25 cellular contexts compared by ENCODE assay signal in genomic region chr11:44795803-44796535, GRCh38.
"Had no signal": no experiment of that assay in that cellular context is flagged by ENCODE, and none has a peak within 500 bp of the region (broad histone marks: within the 10 kb centered on the region; RNA-seq: fewer than 3 reads in every experiment).

No MANE protein-coding gene starts in this region.

- H3K4me3 Mint-ChIP-seq: activated B cell treated with CpG ODN at 0.5 μM for 24 hours; activated CD4-positive, alpha-beta T cell treated with anti-CD3 and anti-CD28 coated beads for 36 hours; activated naive CD8-positive, alpha-beta T cell treated with anti-CD3 and anti-CD28 coated beads for 36 hours; activated T-cell treated with anti-CD3 and anti-CD28 coated beads, Interleukin-2, amount 50 U/mL, for 4 hours; central memory CD8-positive, alpha-beta T cell; effector memory CD8-positive, alpha-beta T cell; natural killer cell treated with Interleukin-12 subunit alpha and Interleukin-12 subunit beta and Interleukin-15 and Interleukin-18, amount 100 ng/mL, for 72 hours had no signal

- H3K4me1 ChIP-seq: breast epithelium, gastrocnemius medialis had no signal

- H3K27me3 Mint-ChIP-seq: activated naive CD8-positive, alpha-beta T cell treated with anti-CD3 and anti-CD28 coated beads for 36 hours had no signal

- DNase-seq: activated B cell treated with CpG ODN at 0.5 μM for 24 hours; activated CD4-positive, alpha-beta T cell treated with anti-CD3 and anti-CD28 coated beads for 36 hours; activated CD4-positive, alpha-beta T cell treated with anti-CD3 and anti-CD28 coated beads, Interleukin-2, amount 50 U/mL, for 4 hours; activated CD8-positive, alpha-beta memory T cell treated with anti-CD3 and anti-CD28 coated beads, Interleukin-2, amount 50 U/mL, for 48 hours; activated naive CD4-positive, alpha-beta T cell treated with Interleukin-2 at 50 U/mL for 16 hours; activated naive CD8-positive, alpha-beta T cell treated with anti-CD3 and anti-CD28 coated beads for 36 hours; activated T-cell treated with anti-CD3 and anti-CD28 coated beads, Interleukin-2, amount 50 U/mL, for 4 hours; effector memory CD8-positive, alpha-beta T cell; esophagus squamous epithelium; gastrocnemius medialis; hippocampal formation; left cardiac atrium; stimulated activated CD4-positive, alpha-beta T cell treated with anti-CD3 and anti-CD28 coated beads, Interleukin-4, amount 100 ng/mL, for 24 hours; stomach; T1000 had no signal

- H3K36me3 Mint-ChIP-seq: activated naive CD8-positive, alpha-beta T cell treated with anti-CD3 and anti-CD28 coated beads for 36 hours; natural killer cell treated with Interleukin-12 subunit alpha and Interleukin-12 subunit beta and Interleukin-15 and Interleukin-18, amount 100 ng/mL, for 72 hours had no signal

- H3K4me1 Mint-ChIP-seq: activated B cell treated with CpG ODN at 0.5 μM for 24 hours; activated CD4-positive, alpha-beta T cell treated with anti-CD3 and anti-CD28 coated beads for 36 hours; activated naive CD8-positive, alpha-beta T cell treated with anti-CD3 and anti-CD28 coated beads for 36 hours; central memory CD8-positive, alpha-beta T cell had no signal

- H3K9me3 Mint-ChIP-seq: activated B cell treated with CpG ODN at 0.5 μM for 24 hours; activated naive CD8-positive, alpha-beta T cell treated with anti-CD3 and anti-CD28 coated beads for 36 hours; activated T-cell treated with anti-CD3 and anti-CD28 coated beads, Interleukin-2, amount 50 U/mL, for 4 hours; activated T-helper 2 cell treated with anti-CD3 and anti-CD28 coated beads, Interferon-gamma antibody, Interleukin-2, Interleukin-4, amounts not matched to agents 10 μg/mL and 5 μg/mL and 100 μg/mL, durations not matched to agents 14 hours and 24 hours and 36 hours; central memory CD8-positive, alpha-beta T cell; effector memory CD8-positive, alpha-beta T cell; natural killer cell treated with Interleukin-12 subunit alpha and Interleukin-12 subunit beta and Interleukin-15 and Interleukin-18, amount 100 ng/mL, for 72 hours had no signal

- FAIRE-seq: astrocyte, colon, islet of Langerhans, urothelium cell line had no signal

- H3K9me3 ChIP-seq: breast epithelium, esophagus squamous epithelium, gastrocnemius medialis, stomach, suprapubic skin, tibial nerve had no signal

- H3K36me3 ChIP-seq: breast epithelium, esophagus squamous epithelium, gastrocnemius medialis, stomach, suprapubic skin, tibial nerve had no signal

- ATAC-seq: activated CD4-positive, alpha-beta T cell treated with anti-CD3 and anti-CD28 coated beads for 36 hours; activated T-cell treated with anti-CD3 and anti-CD28 coated beads, Interleukin-2, amount 50 U/mL, for 4 hours; effector memory CD8-positive, alpha-beta T cell; gastrocnemius medialis; left cardiac atrium; natural killer cell treated with Interleukin-12 subunit alpha and Interleukin-12 subunit beta and Interleukin-15 and Interleukin-18, amount 100 ng/mL, for 72 hours had no signal

- H3K27ac ChIP-seq: breast epithelium, esophagus squamous epithelium, gastrocnemius medialis, stomach, suprapubic skin, tibial nerve had no signal

- H3K27ac Mint-ChIP-seq: activated B cell treated with CpG ODN at 0.5 μM for 24 hours; activated CD4-positive, alpha-beta T cell treated with anti-CD3 and anti-CD28 coated beads for 36 hours; activated naive CD8-positive, alpha-beta T cell treated with anti-CD3 and anti-CD28 coated beads for 36 hours; activated T-helper 2 cell treated with anti-CD3 and anti-CD28 coated beads, Interferon-gamma antibody, Interleukin-2, Interleukin-4, amounts not matched to agents 10 μg/mL and 5 μg/mL and 100 μg/mL, durations not matched to agents 14 hours and 24 hours and 36 hours; natural killer cell treated with Interleukin-12 subunit alpha and Interleukin-12 subunit beta and Interleukin-15 and Interleukin-18, amount 100 ng/mL, for 72 hours had no signal

- H3K27me3 ChIP-seq: breast epithelium, suprapubic skin, tibial nerve had no signal

- H3K4me3 ChIP-seq: breast epithelium, esophagus squamous epithelium, gastrocnemius medialis, stomach, suprapubic skin, tibial nerve had no signal
